ENCODE assay signal across 13 cellular contexts in genomic region chr18:21101172-21101571, GRCh38.
"Had no signal": no experiment of that assay in that cellular context is flagged by ENCODE, and none has a peak within 500 bp of the region (broad histone marks: within the 10 kb centered on the region; RNA-seq: fewer than 3 reads in every experiment).

No MANE protein-coding gene starts in this region.

- H3K9me3 ChIP-seq: ascending aorta, thyroid gland, uterus had no signal

- H3K27ac ChIP-seq: ascending aorta, thyroid gland, uterus had no signal

- H3K4me3 ChIP-seq: ascending aorta, lung, thyroid gland, uterus had no signal

- H3K4me3 Mint-ChIP-seq: stimulated activated naive B cell treated with anti-CD40 and anti-IgM and Interleukin-4, amounts not matched to agents 10 μg/mL and 1 μg/mL and 100 μg/mL, for 72 hours had no signal

- H3K27me3 ChIP-seq: ascending aorta, thyroid gland, uterus had no signal

- H3K27me3 Mint-ChIP-seq: stimulated activated naive B cell treated with anti-CD40 and anti-IgM and Interleukin-4, amounts not matched to agents 10 μg/mL and 1 μg/mL and 100 μg/mL, for 72 hours had no signal

- DNase-seq: activated CD4-positive, alpha-beta T cell treated with anti-CD3 and anti-CD28 coated beads, Interleukin-2, amount 50 U/mL, for 4 hours; activated CD4-positive, CD25-positive, alpha-beta regulatory T cell treated with anti-CD3 and anti-CD28 coated beads, Interleukin-2, amount 50 U/mL, for 72 hours; activated gamma-delta T cell treated with Interleukin-2 at 50 U/mL for 16 hours; midbrain; posterior cingulate gyrus; retina; stimulated activated naive B cell treated with anti-CD40 and anti-IgM and Interleukin-4, amounts not matched to agents 10 μg/mL and 1 μg/mL and 100 μg/mL, for 72 hours; T-helper 9 cell; thyroid gland; uterus had no signal

- H3K36me3 ChIP-seq: ascending aorta, thyroid gland, uterus had no signal

- H3K9me3 Mint-ChIP-seq: stimulated activated naive B cell treated with anti-CD40 and anti-IgM and Interleukin-4, amounts not matched to agents 10 μg/mL and 1 μg/mL and 100 μg/mL, for 72 hours had no signal

- ATAC-seq: esophagus mucosa; stimulated activated naive B cell treated with anti-CD40 and anti-IgM and Interleukin-4, amounts not matched to agents 10 μg/mL and 1 μg/mL and 100 μg/mL, for 72 hours had no signal
